Comparison of ENCODE assay signal across 19 cellular contexts in the genomic region with DNA sequence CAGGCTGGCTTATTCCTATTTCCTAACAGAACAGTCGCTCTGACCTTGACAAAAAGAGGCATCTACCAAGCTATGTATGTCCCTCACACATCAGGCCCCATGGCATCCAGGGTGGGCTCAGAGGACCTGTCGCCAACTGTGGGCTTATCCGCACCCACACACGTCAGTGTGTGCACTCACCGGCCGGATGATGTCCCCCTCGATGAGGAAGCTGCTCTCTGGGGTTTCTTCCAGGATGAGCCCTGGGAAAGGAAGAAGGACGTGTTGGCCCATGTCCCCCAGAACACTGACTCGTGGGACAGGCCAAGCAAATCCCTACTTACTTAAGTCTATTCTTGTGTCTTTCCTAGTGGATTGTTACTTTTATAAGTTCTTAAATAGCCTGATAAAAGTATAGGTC. TPM values are rescaled to one million over a fixed set of nuclear protein-coding genes. Genes with fewer than 3 reads are reported as not detected.
DNase-seq lines count a peak whose midpoint lies in the region; ATAC-seq and TF ChIP-seq lines count a peak whose summit lies in the region.
"Had no signal": no experiment of that assay in that cellular context is flagged by ENCODE, and none has a peak within 500 bp of the region (broad histone marks: within the 10 kb centered on the region; RNA-seq: fewer than 3 reads in every experiment).

No MANE protein-coding gene starts in this region.

- H3K27me3 Mint-ChIP-seq in T-helper 2 cell treated with Interferon-gamma antibody and Interleukin-4, amounts not matched to agents 5 μg/mL and 100 μg/mL, for 36 hours (ENCODE audit: low read depth) = no peaks in the 10 kb centered on the region
- H3K27me3 Mint-ChIP-seq in natural killer cell (ENCODE audit: low read depth in 2 of 2) = no peaks in the 10 kb centered on the region
- no peaks in the 10 kb centered on the region for H3K27me3 Mint-ChIP-seq in natural killer cell treated with Interleukin-12 subunit alpha and Interleukin-12 subunit beta and Interleukin-15 and Interleukin-18, amount 100 ng/mL, for 72 hours

- no peak overlapping the region for H4K8ac ChIP-seq in neuronal stem cell (ENCODE audit: low read depth, low read length)

- H3K27me3 ChIP-seq in neuronal stem cell (ENCODE audit: control insufficient read depth in 3 of 3, insufficient read depth in 3 of 3, low read depth in 1 of 3, low read length in 3 of 3) = peaks cover 0 to 70% (median 2%) of the 10 kb centered on the region in 3 experiments

- no peak overlapping the region for H2AK5ac ChIP-seq in neuronal stem cell (ENCODE audit: low read depth, low read length)

- H3K4me3 ChIP-seq in neuronal stem cell (ENCODE audit: low read length in 2 of 2) = no peak overlapping the region

- H2BK120ac ChIP-seq in neuronal stem cell (ENCODE audit: low read depth, low read length) = no peak overlapping the region

- H3K18ac ChIP-seq in neuronal stem cell (ENCODE audit: low read length) = peak overlapping the region; percentile 76

- H4K91ac ChIP-seq in neuronal stem cell (ENCODE audit: low read depth, low read length, poor library complexity) = no peak overlapping the region

- no peak overlapping the region for H2AFZ ChIP-seq in neuronal stem cell (ENCODE audit: low read length)

- H3K79me1 ChIP-seq in neuronal stem cell (ENCODE audit: low read depth, low read length) = no peaks in the 10 kb centered on the region

- ATAC-seq in natural killer cell = no peak
- no peak for ATAC-seq in natural killer cell treated with Interleukin-12 subunit alpha and Interleukin-12 subunit beta and Interleukin-15 and Interleukin-18, amount 100 ng/mL, for 72 hours
- ATAC-seq in HG03565 (IDR thresholded peaks at IDR 0.05; ENCODE audit: unreplicated experiment) = no peak
- ATAC-seq in HG02588 (IDR thresholded peaks at IDR 0.05; ENCODE audit: unreplicated experiment) = no peak

- H2BK12ac ChIP-seq in neuronal stem cell (ENCODE audit: low read length) = no peak overlapping the region

- no peak overlapping the region for H3K14ac ChIP-seq in neuronal stem cell (ENCODE audit: low read length)

- H3K4ac ChIP-seq in neuronal stem cell (ENCODE audit: low read length) = no peak overlapping the region

- no peak overlapping the region for H3K9ac ChIP-seq in neuronal stem cell (ENCODE audit: low read depth, low read length, poor library complexity)

- WGBS in neuronal stem cell (ENCODE audit: extremely low coverage in 2 of 2, insufficient read length in 2 of 2, insufficient replicate concordance in 1 of 2), 2 donors = no CpG with 5 or more reads among the region's 9 CpGs

- H3K23ac ChIP-seq in neuronal stem cell (ENCODE audit: low read depth, low read length, poor library complexity) = no peak overlapping the region

- peak overlapping the region; percentile 59 for H2BK5ac ChIP-seq in neuronal stem cell (ENCODE audit: low read length)

- H3K36me3 ChIP-seq in neuronal stem cell (replicated peaks in 1 of 2; ENCODE audit: control insufficient read depth in 2 of 2, insufficient read depth in 2 of 2, low read length in 2 of 2) = no peaks in the 10 kb centered on the region

- H3K4me3 Mint-ChIP-seq in T-helper 2 cell treated with Interferon-gamma antibody and Interleukin-4, amounts not matched to agents 5 μg/mL and 100 μg/mL, for 36 hours = no peak overlapping the region
- peak overlapping the region; percentile 31 for H3K4me3 Mint-ChIP-seq in natural killer cell
- no peak overlapping the region for H3K4me3 Mint-ChIP-seq in natural killer cell treated with Interleukin-12 subunit alpha and Interleukin-12 subunit beta and Interleukin-15 and Interleukin-18, amount 100 ng/mL, for 72 hours
- H3K4me3 Mint-ChIP-seq: CD14-positive monocyte, HFFc6 had no signal

- intact Hi-C loops in natural killer cell (cut with micrococcal nuclease) = no loop called here

- no peak for DNase-seq in T-helper 2 cell treated with Interferon-gamma antibody and Interleukin-4, amounts not matched to agents 5 μg/mL and 100 μg/mL, for 36 hours (ENCODE audit: low spot score)
- DNase-seq in T-helper 2 cell (no peak), natural killer cell (no peak), neuronal stem cell (ENCODE audit: low spot score) (no peak)
- DNase-seq in natural killer cell treated with Interleukin-12 subunit alpha and Interleukin-12 subunit beta and Interleukin-15 and Interleukin-18, amount 100 ng/mL, for 72 hours (ENCODE audit: low spot score) = no peak
- DNase-seq: Caco-2, DND-41, GDM1, HCEC 1CT, HFFc6, IMR-90 had no signal

- no peak overlapping the region for H2BK15ac ChIP-seq in neuronal stem cell (ENCODE audit: low read length)

- no peak overlapping the region for H3K4me2 ChIP-seq in neuronal stem cell (ENCODE audit: insufficient read depth, low read length, poor library complexity, severe bottlenecking)

- H3K9me3 ChIP-seq in neuronal stem cell (replicated peaks in 1 of 2; ENCODE audit: control insufficient read depth in 2 of 2, insufficient read depth in 1 of 2, low read depth in 1 of 2, low read length in 2 of 2) = peaks cover 0 to 2% of the 10 kb centered on the region in 2 donors
- H3K9me3 ChIP-seq: Caco-2 had no signal

- no peaks in the 10 kb centered on the region for H3K36me3 Mint-ChIP-seq in T-helper 2 cell treated with Interferon-gamma antibody and Interleukin-4, amounts not matched to agents 5 μg/mL and 100 μg/mL, for 36 hours (ENCODE audit: low read depth)
- no peaks in the 10 kb centered on the region for H3K36me3 Mint-ChIP-seq in natural killer cell
- H3K36me3 Mint-ChIP-seq in natural killer cell treated with Interleukin-12 subunit alpha and Interleukin-12 subunit beta and Interleukin-15 and Interleukin-18, amount 100 ng/mL, for 72 hours = no peaks in the 10 kb centered on the region
- H3K36me3 Mint-ChIP-seq: CD14-positive monocyte had no signal

- no peaks in the 10 kb centered on the region for H3K9me3 Mint-ChIP-seq in T-helper 2 cell treated with Interferon-gamma antibody and Interleukin-4, amounts not matched to agents 5 μg/mL and 100 μg/mL, for 36 hours
- no peaks in the 10 kb centered on the region for H3K9me3 Mint-ChIP-seq in natural killer cell
- no peaks in the 10 kb centered on the region for H3K9me3 Mint-ChIP-seq in natural killer cell treated with Interleukin-12 subunit alpha and Interleukin-12 subunit beta and Interleukin-15 and Interleukin-18, amount 100 ng/mL, for 72 hours
- H3K9me3 Mint-ChIP-seq: CD14-positive monocyte; CD8-positive, alpha-beta memory T cell; HFFc6 had no signal

- TF ChIP-seq CTCF in natural killer cell (IDR thresholded peaks at IDR 0.05) = no peak

- H3K27ac ChIP-seq in neuronal stem cell (replicated peaks; ENCODE audit: low read length) = no peak overlapping the region
- H3K27ac ChIP-seq: 22Rv1, HL-60 had no signal

- no peaks in the 10 kb centered on the region for H3K4me1 ChIP-seq in neuronal stem cell (ENCODE audit: control insufficient read depth in 2 of 2, insufficient read depth in 1 of 2, low read depth in 1 of 2, low read length in 2 of 2)

- H3K27ac Mint-ChIP-seq in T-helper 2 cell treated with Interferon-gamma antibody and Interleukin-4, amounts not matched to agents 5 μg/mL and 100 μg/mL, for 36 hours = peak overlapping the region; percentile 4
- peak overlapping the region; percentile 47 to 79 for H3K27ac Mint-ChIP-seq in natural killer cell
- peak overlapping the region in 1 of 2 donors; percentile 50 for H3K27ac Mint-ChIP-seq in natural killer cell treated with Interleukin-12 subunit alpha and Interleukin-12 subunit beta and Interleukin-15 and Interleukin-18, amount 100 ng/mL, for 72 hours
- H3K27ac Mint-ChIP-seq: HFFc6 had no signal

- H3K4me1 Mint-ChIP-seq in T-helper 2 cell treated with Interferon-gamma antibody and Interleukin-4, amounts not matched to agents 5 μg/mL and 100 μg/mL, for 36 hours (ENCODE audit: low read depth) = peaks cover 16% of the 10 kb centered on the region
- H3K4me1 Mint-ChIP-seq in natural killer cell = peaks cover 0 to 41% of the 10 kb centered on the region in 2 donors
- peaks cover 17 to 19% of the 10 kb centered on the region in 2 donors for H3K4me1 Mint-ChIP-seq in natural killer cell treated with Interleukin-12 subunit alpha and Interleukin-12 subunit beta and Interleukin-15 and Interleukin-18, amount 100 ng/mL, for 72 hours (ENCODE audit: low read depth in 2 of 2)
- H3K4me1 Mint-ChIP-seq: CD14-positive monocyte had no signal

RNA-seq across cellular contexts. Expression of a gene that starts 3.1 kb away (rescaled TPM):
- 10 to 100 TPM in 1 of 3 donors, 1 to 10 TPM in 2; 5.5 to 11.3 (median 8.8) TPM for total RNA-seq in natural killer cell
- total RNA-seq in natural killer cell treated with Interleukin-12 subunit alpha and Interleukin-12 subunit beta and Interleukin-15 and Interleukin-18, amount 100 ng/mL, for 72 hours = under 1 TPM in 1 of 2 donors, not detected in 1; 0.92 TPM
- not detected for polyA plus RNA-seq in neuronal stem cell (2013, experiment 1 of 2)
- polyA plus RNA-seq in neuronal stem cell (2013, experiment 2 of 2) = 0.04 TPM
- total RNA-seq: A673, IMR-90 had no signal
- polyA plus RNA-seq: BJ, CD14-positive monocyte, IMR-90 had no signal

RNA-seq across cellular contexts. Expression of a gene that starts 10.1 kb away (rescaled TPM):
- 100 to 1,000 TPM; 300 to 564 (median 432) TPM for total RNA-seq in natural killer cell
- total RNA-seq in natural killer cell treated with Interleukin-12 subunit alpha and Interleukin-12 subunit beta and Interleukin-15 and Interleukin-18, amount 100 ng/mL, for 72 hours = 10 to 100 TPM; 30.9 to 52.0 TPM
- polyA plus RNA-seq in neuronal stem cell (2013, experiment 1 of 2) = 0.59 TPM
- 0.58 TPM for polyA plus RNA-seq in neuronal stem cell (2013, experiment 2 of 2)

RNA-seq across cellular contexts. Expression of a gene that starts 18.8 kb away (rescaled TPM):
- 1 to 10 TPM in 1 of 3 donors, under 1 TPM in 2; 0.18 to 1.3 (median 0.38) TPM for total RNA-seq in natural killer cell
- total RNA-seq in natural killer cell treated with Interleukin-12 subunit alpha and Interleukin-12 subunit beta and Interleukin-15 and Interleukin-18, amount 100 ng/mL, for 72 hours = not detected
- polyA plus RNA-seq in neuronal stem cell (2013, experiment 1 of 2) = 3.6 TPM
- polyA plus RNA-seq in neuronal stem cell (2013, experiment 2 of 2) = 3.7 TPM
- total RNA-seq: A673, HFFc6, IMR-90 had no signal
- polyA plus RNA-seq: BJ; CD14-positive monocyte; CD8-positive, alpha-beta memory T cell; IMR-90 had no signal

Comparison
In these comparisons a context has a peak if more than half of its experiments do, and no peak if none do; other contexts are left out.
1. RNA of a gene that starts 10.1 kb away (total RNA-seq): 300 to 564 TPM in natural killer cell; 30.9 to 52.0 TPM in natural killer cell treated with Interleukin-12 subunit alpha and Interleukin-12 subunit beta and Interleukin-15 and Interleukin-18, amount 100 ng/mL, for 72 hours; every median in the first group is over 4 times any median in the second.